Comparison of ENCODE assay signal across 16 cellular contexts in genomic region chr16:85696761-85697160, GRCh38. TPM values are rescaled to one million over a fixed set of nuclear protein-coding genes. Genes with fewer than 3 reads are reported as not detected.
"Had no signal": no experiment of that assay in that cellular context is flagged by ENCODE, and none has a peak within 500 bp of the region (broad histone marks: within the 10 kb centered on the region; RNA-seq: fewer than 3 reads in every experiment).

No MANE protein-coding gene starts in this region.

- H3K4me3 ChIP-seq: ascending aorta, breast epithelium, lung, tibial artery had no signal

- H3K36me3 Mint-ChIP-seq: natural killer cell had no signal

- H3K27ac ChIP-seq: ascending aorta, breast epithelium, tibial artery had no signal

- H3K9me3 Mint-ChIP-seq: dendritic cell treated with granulocyte-macrophage colony-stimulating factor and Interleukin-4, amounts not matched to agents 40 ng/mL and 50 ng/mL, for 4 days; natural killer cell; stimulated activated naive B cell treated with anti-CD40 and anti-IgM and Interleukin-4, amounts not matched to agents 10 μg/mL and 1 μg/mL and 100 μg/mL, for 72 hours had no signal

- DNase-seq: activated CD4-positive, alpha-beta T cell treated with anti-CD3 and anti-CD28 coated beads, Interleukin-2, amount 50 U/mL, for 1 hour; activated CD8-positive, alpha-beta memory T cell treated with anti-CD3 and anti-CD28 coated beads, Interleukin-2, amount 50 U/mL, for 48 hours; activated effector memory CD4-positive, alpha-beta T cell treated with Interleukin-2 at 50 U/mL for 16 hours; activated naive CD4-positive, alpha-beta T cell treated with anti-CD3 and anti-CD28 coated beads, Interleukin-2, amount 50 U/mL, for 16 hours; activated T-cell treated with anti-CD3 and anti-CD28 coated beads, Interleukin-2, amount 50 U/mL, for 48 hours; effector CD8-positive, alpha-beta T cell; islet precursor cell; natural killer cell; retina; stimulated activated naive B cell treated with anti-CD40 and anti-IgM and Interleukin-4, amounts not matched to agents 10 μg/mL and 1 μg/mL and 100 μg/mL, for 72 hours; tibial artery had no signal

- H3K27ac Mint-ChIP-seq: dendritic cell treated with granulocyte-macrophage colony-stimulating factor and Interleukin-4, amounts not matched to agents 40 ng/mL and 50 ng/mL, for 4 days; natural killer cell; stimulated activated naive B cell treated with anti-CD40 and anti-IgM and Interleukin-4, amounts not matched to agents 10 μg/mL and 1 μg/mL and 100 μg/mL, for 72 hours had no signal

- ATAC-seq: left lobe of liver; natural killer cell; stimulated activated naive B cell treated with anti-CD40 and anti-IgM and Interleukin-4, amounts not matched to agents 10 μg/mL and 1 μg/mL and 100 μg/mL, for 72 hours had no signal

RNA-seq across cellular contexts. Expression of gene GINS2, which starts 8.0 kb away (rescaled TPM):
- total RNA-seq: ascending aorta had no signal

RNA-seq across cellular contexts. Expression of gene C16orf74, which starts 54.1 kb away (rescaled TPM):
- total RNA-seq: ascending aorta had no signal
